Comparison of ENCODE assay signal across 21 cellular contexts in genomic region chr2:133287709-133288108, GRCh38.
DNase-seq lines count a peak whose midpoint lies in the region; ATAC-seq, FAIRE-seq and TF ChIP-seq lines count a peak whose summit lies in the region.
"Had no signal": no experiment of that assay in that cellular context is flagged by ENCODE, and none has a peak within 500 bp of the region (broad histone marks: within the 10 kb centered on the region; RNA-seq: fewer than 3 reads in every experiment).

No MANE protein-coding gene starts in this region.

- H3K4me1 Mint-ChIP-seq in activated naive CD8-positive, alpha-beta T cell treated with anti-CD3 and anti-CD28 coated beads, Interleukin-2, amount 50 U/mL, for 24 hours, result no peaks in the 10 kb centered on the region
- no peaks in the 10 kb centered on the region for H3K4me1 Mint-ChIP-seq in activated naive CD8-positive, alpha-beta T cell treated with anti-CD3 and anti-CD28 coated beads for 36 hours
- H3K4me1 Mint-ChIP-seq: activated T-helper 17 cell treated with anti-CD3 and anti-CD28 coated beads, Interleukin-2, amount 50 U/mL, for 72 hours; stimulated activated naive B cell treated with anti-CD40 and anti-IgM and Interleukin-4, amounts not matched to agents 10 μg/mL and 1 μg/mL and 100 μg/mL, for 72 hours had no signal

- no peaks in the 10 kb centered on the region for H3K36me3 Mint-ChIP-seq in activated naive CD8-positive, alpha-beta T cell treated with anti-CD3 and anti-CD28 coated beads, Interleukin-2, amount 50 U/mL, for 24 hours (ENCODE audit: low read depth)
- H3K36me3 Mint-ChIP-seq in activated naive CD8-positive, alpha-beta T cell treated with anti-CD3 and anti-CD28 coated beads for 36 hours, result no peaks in the 10 kb centered on the region
- H3K36me3 Mint-ChIP-seq: stimulated activated naive B cell treated with anti-CD40 and anti-IgM and Interleukin-4, amounts not matched to agents 10 μg/mL and 1 μg/mL and 100 μg/mL, for 72 hours had no signal

- no TSS peak for BruUV-seq in HepG2 (replicated peaks; lab: Mats Ljungman, UMichigan)

- H2AFZ ChIP-seq in HepG2 (ENCODE audit: low read length), result no peak overlapping the region

- in situ Hi-C loops in HepG2 (cut with HindIII; ENCODE audit: extremely low pct_ligation_motif_present, low pct_unique_long_range_greater_than_20kb), result no loop called here

- intact Hi-C loops in HepG2 (cut with micrococcal nuclease; ENCODE audit: unreplicated experiment), result no loop called here

- H3K36me3 ChIP-seq in SJSA1, result no peaks in the 10 kb centered on the region
- no peaks in the 10 kb centered on the region for H3K36me3 ChIP-seq in HepG2 (replicated peaks in 1 of 2; ENCODE audit: control insufficient read depth in 1 of 2, insufficient read depth in 2 of 2, low read length in 2 of 2)
- H3K36me3 ChIP-seq: HAP-1, tibial nerve had no signal

- WGBS in HepG2 (ENCODE audit: low lambda C conversion rate), result 22% methylated on average over 2 of the region's 2 CpGs

- POLR2A ChIA-PET in HepG2 (lab: Yijun Ruan, JAX), result no interaction called here

- TF ChIP-seq EP300 in HepG2 (IDR thresholded peaks at IDR 0.05; ENCODE audit: low read depth in 2 of 2, low read length in 2 of 2) (no peak), HepG2 (CRISPR knock-in tag; IDR thresholded peaks at IDR 0.05; ENCODE audit: borderline replicate concordance) (no peak)

- no peaks in the 10 kb centered on the region for H4K20me1 ChIP-seq in HepG2 (ENCODE audit: insufficient read depth, low read length)

- H3K79me2 ChIP-seq in HepG2 (ENCODE audit: insufficient read depth, low read length), result no peaks in the 10 kb centered on the region

- ATAC-seq in activated naive CD8-positive, alpha-beta T cell treated with anti-CD3 and anti-CD28 coated beads, Interleukin-2, amount 50 U/mL, for 24 hours, result no peak
- no peak for ATAC-seq in GM21786 (IDR thresholded peaks at IDR 0.05; ENCODE audit: unreplicated experiment)
- ATAC-seq in HepG2, result no peak
- ATAC-seq: activated T-helper 17 cell treated with anti-CD3 and anti-CD28 coated beads, Interleukin-2, amount 50 U/mL, for 72 hours; stimulated activated naive B cell treated with anti-CD40 and anti-IgM and Interleukin-4, amounts not matched to agents 10 μg/mL and 1 μg/mL and 100 μg/mL, for 72 hours had no signal

- FAIRE-seq in HepG2 (lab: Jason Lieb, UNC), result no peak

- H3K9me3 ChIP-seq in SJSA1 (replicated peaks) (no peaks in the 10 kb centered on the region), HepG2 (ENCODE audit: low read length) (peaks cover 38% of the 10 kb centered on the region)
- H3K9me3 ChIP-seq: HAP-1, tibial nerve had no signal

- CTCF ChIA-PET in HepG2 (lab: Yijun Ruan, JAX; ENCODE audit: low intra/inter-chr PET ratio, low total read pairs), result no interaction called here

- H3K27me3 ChIP-seq in SJSA1 (replicated peaks) (no peaks in the 10 kb centered on the region), HepG2 (ENCODE audit: control insufficient read depth in 1 of 2, insufficient read depth in 2 of 2, low read length in 2 of 2) (no peaks in the 10 kb centered on the region)
- H3K27me3 ChIP-seq: tibial nerve had no signal

- H3K9ac ChIP-seq in HepG2 (ENCODE audit: insufficient read depth, low read depth, low read length), result no peak overlapping the region

- H3K4me1 ChIP-seq in SJSA1 (replicated peaks) (peaks cover 35% of the 10 kb centered on the region), HepG2 (ENCODE audit: insufficient read depth, low read length) (no peaks in the 10 kb centered on the region)
- H3K4me1 ChIP-seq: tibial nerve had no signal

- no peak overlapping the region for H3K4me3 Mint-ChIP-seq in activated naive CD8-positive, alpha-beta T cell treated with anti-CD3 and anti-CD28 coated beads, Interleukin-2, amount 50 U/mL, for 24 hours
- H3K4me3 Mint-ChIP-seq in activated naive CD8-positive, alpha-beta T cell treated with anti-CD3 and anti-CD28 coated beads for 36 hours, result no peak overlapping the region
- H3K4me3 Mint-ChIP-seq: activated T-helper 17 cell treated with anti-CD3 and anti-CD28 coated beads, Interleukin-2, amount 50 U/mL, for 72 hours; stimulated activated naive B cell treated with anti-CD40 and anti-IgM and Interleukin-4, amounts not matched to agents 10 μg/mL and 1 μg/mL and 100 μg/mL, for 72 hours had no signal

- TF ChIP-seq RAD21 in HepG2 (CRISPR knock-in tag; IDR thresholded peaks at IDR 0.05), result no peak

- TF ChIP-seq CTCF in fibroblast of pulmonary artery (IDR thresholded peaks at IDR 0.05; ENCODE audit: low read length, missing control alignments) (no peak), HepG2 (CRISPR knock-in tag; IDR thresholded peaks at IDR 0.05) (no peak)

- peaks cover 14% of the 10 kb centered on the region for H3K9me3 Mint-ChIP-seq in activated naive CD8-positive, alpha-beta T cell treated with anti-CD3 and anti-CD28 coated beads, Interleukin-2, amount 50 U/mL, for 24 hours
- no peaks in the 10 kb centered on the region for H3K9me3 Mint-ChIP-seq in activated naive CD8-positive, alpha-beta T cell treated with anti-CD3 and anti-CD28 coated beads for 36 hours
- H3K9me3 Mint-ChIP-seq: stimulated activated naive B cell treated with anti-CD40 and anti-IgM and Interleukin-4, amounts not matched to agents 10 μg/mL and 1 μg/mL and 100 μg/mL, for 72 hours had no signal

- H3K27ac Mint-ChIP-seq in activated naive CD8-positive, alpha-beta T cell treated with anti-CD3 and anti-CD28 coated beads, Interleukin-2, amount 50 U/mL, for 24 hours, result peak overlapping the region; percentile 41
- no peak overlapping the region for H3K27ac Mint-ChIP-seq in activated naive CD8-positive, alpha-beta T cell treated with anti-CD3 and anti-CD28 coated beads for 36 hours
- H3K27ac Mint-ChIP-seq: activated T-helper 17 cell treated with anti-CD3 and anti-CD28 coated beads, Interleukin-2, amount 50 U/mL, for 72 hours; stimulated activated naive B cell treated with anti-CD40 and anti-IgM and Interleukin-4, amounts not matched to agents 10 μg/mL and 1 μg/mL and 100 μg/mL, for 72 hours had no signal

- H3K27me3 Mint-ChIP-seq in activated naive CD8-positive, alpha-beta T cell treated with anti-CD3 and anti-CD28 coated beads, Interleukin-2, amount 50 U/mL, for 24 hours, result no peaks in the 10 kb centered on the region
- no peaks in the 10 kb centered on the region for H3K27me3 Mint-ChIP-seq in activated naive CD8-positive, alpha-beta T cell treated with anti-CD3 and anti-CD28 coated beads for 36 hours

- no peak for DNase-seq in activated naive CD8-positive, alpha-beta T cell treated with anti-CD3 and anti-CD28 coated beads, Interleukin-2, amount 50 U/mL, for 24 hours
- DNase-seq in activated naive CD8-positive, alpha-beta T cell treated with anti-CD3 and anti-CD28 coated beads for 36 hours, result no peak
- DNase-seq in SJSA1 (ENCODE audit: low read depth in 1 of 2, low spot score in 2 of 2) (peak in 1 of 2 experiments; percentile 85), fibroblast of pulmonary artery (ENCODE audit: low read depth) (peak; percentile 22), stromal cell of bone marrow (ENCODE audit: low read depth) (peak; percentile 57), HepG2 (ENCODE audit: low spot score) (no peak)
- DNase-seq in stimulated activated CD4-positive, alpha-beta T cell treated with anti-CD3 and anti-CD28 coated beads, Interleukin-1b, Interleukin-23, amount 100 ng/mL, for 48 hours, result no peak
- DNase-seq: 8988T; amniotic stem cell; cerebellar nuclear complex; foreskin melanocyte; Kasumi-1; NCI-H1417; NCI-H748 treated with DMSO at 0.1 percent for 48 hours; stimulated activated naive B cell treated with anti-CD40 and anti-IgM and Interleukin-4, amounts not matched to agents 10 μg/mL and 1 μg/mL and 100 μg/mL, for 72 hours; T-helper 9 cell had no signal

- H3K4me3 ChIP-seq in SJSA1 (no peak overlapping the region), fibroblast of pulmonary artery (replicated peaks; ENCODE audit: low read depth, low read length) (no peak overlapping the region), HepG2 (replicated peaks in 1 of 3; ENCODE audit: insufficient read depth in 1 of 3, low read depth in 2 of 3, low read length in 3 of 3) (no peak overlapping the region)
- H3K4me3 ChIP-seq: HAP-1, SK-N-MC, tibial nerve had no signal

- H3K27ac ChIP-seq in SJSA1 (peak overlapping the region; percentile 86), HepG2 (ENCODE audit: extremely low read length, insufficient read depth, low read length) (no peak overlapping the region)
- H3K27ac ChIP-seq: tibial nerve had no signal

- no peak for TF ChIP-seq POLR2A in HepG2 (IDR thresholded peaks at IDR 0.05; ENCODE audit: insufficient read depth in 1 of 2, low read depth in 2 of 2, low read length in 2 of 2)

- H3K4me2 ChIP-seq in HepG2 (ENCODE audit: low read depth, low read length), result no peak overlapping the region

TF ChIP-seq in HepG2, 621 proteins besides CTCF, POLR2A, EP300 and RAD21 (continues in another document):
- TF ChIP-seq ATAD3A (CRISPR knock-in tag; IDR thresholded peaks at IDR 0.05), result no peak
- TF ChIP-seq U2AF1 (optimal IDR thresholded peaks at IDR 0.05; ENCODE audit: low read depth, low read length), result no peak
- no peak for TF ChIP-seq SP2 (CRISPR knock-in tag; IDR thresholded peaks at IDR 0.05)
- no peak for TF ChIP-seq KLF16 (CRISPR knock-in tag; IDR thresholded peaks at IDR 0.05)
- no peak for TF ChIP-seq PRPF4 (IDR thresholded peaks at IDR 0.05; ENCODE audit: low read depth, low read length, poor library complexity, severe bottlenecking)
- TF ChIP-seq ZSCAN9 (CRISPR knock-in tag; IDR thresholded peaks at IDR 0.05; ENCODE audit: borderline replicate concordance), result no peak
- no peak for TF ChIP-seq SIN3A (IDR thresholded peaks at IDR 0.05; ENCODE audit: borderline replicate concordance, low read depth, low read length)
- TF ChIP-seq NFE2L2 (IDR thresholded peaks at IDR 0.05; ENCODE audit: low read length), result no peak
- TF ChIP-seq ETV5 (CRISPR knock-in tag; IDR thresholded peaks at IDR 0.05; ENCODE audit: borderline replicate concordance), result no peak
- no peak for TF ChIP-seq PHF21A (CRISPR knock-in tag; IDR thresholded peaks at IDR 0.05)
- TF ChIP-seq, protein P1, sequence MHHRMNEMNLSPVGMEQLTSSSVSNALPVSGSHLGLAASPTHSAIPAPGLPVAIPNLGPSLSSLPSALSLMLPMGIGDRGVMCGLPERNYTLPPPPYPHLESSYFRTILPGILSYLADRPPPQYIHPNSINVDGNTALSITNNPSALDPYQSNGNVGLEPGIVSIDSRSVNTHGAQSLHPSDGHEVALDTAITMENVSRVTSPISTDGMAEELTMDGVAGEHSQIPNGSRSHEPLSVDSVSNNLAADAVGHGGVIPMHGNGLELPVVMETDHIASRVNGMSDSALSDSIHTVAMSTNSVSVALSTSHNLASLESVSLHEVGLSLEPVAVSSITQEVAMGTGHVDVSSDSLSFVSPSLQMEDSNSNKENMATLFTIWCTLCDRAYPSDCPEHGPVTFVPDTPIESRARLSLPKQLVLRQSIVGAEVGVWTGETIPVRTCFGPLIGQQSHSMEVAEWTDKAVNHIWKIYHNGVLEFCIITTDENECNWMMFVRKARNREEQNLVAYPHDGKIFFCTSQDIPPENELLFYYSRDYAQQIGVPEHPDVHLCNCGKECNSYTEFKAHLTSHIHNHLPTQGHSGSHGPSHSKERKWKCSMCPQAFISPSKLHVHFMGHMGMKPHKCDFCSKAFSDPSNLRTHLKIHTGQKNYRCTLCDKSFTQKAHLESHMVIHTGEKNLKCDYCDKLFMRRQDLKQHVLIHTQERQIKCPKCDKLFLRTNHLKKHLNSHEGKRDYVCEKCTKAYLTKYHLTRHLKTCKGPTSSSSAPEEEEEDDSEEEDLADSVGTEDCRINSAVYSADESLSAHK (CRISPR knock-in tag; IDR thresholded peaks at IDR 0.05; ENCODE audit: borderline replicate concordance), result no peak

Comparison
In these comparisons a context has a peak if more than half of its experiments do, and no peak if none do; other contexts are left out.
1. DNase-seq: peak in fibroblast of pulmonary artery (single experiment) and stromal cell of bone marrow (single experiment); none in activated naive CD8-positive, alpha-beta T cell treated with anti-CD3 and anti-CD28 coated beads, Interleukin-2, amount 50 U/mL, for 24 hours (single experiment), activated naive CD8-positive, alpha-beta T cell treated with anti-CD3 and anti-CD28 coated beads for 36 hours (single experiment), stimulated activated CD4-positive, alpha-beta T cell treated with anti-CD3 and anti-CD28 coated beads, Interleukin-1b, Interleukin-23, amount 100 ng/mL, for 48 hours (single experiment) and HepG2 (single experiment).